In genomic region chr7:153510674-153511073, GRCh38 we compare ENCODE assay signal across 8 cellular contexts.
"Had no signal": no experiment of that assay in that cellular context is flagged by ENCODE, and none has a peak within 500 bp of the region (broad histone marks: within the 10 kb centered on the region; RNA-seq: fewer than 3 reads in every experiment).

No MANE protein-coding gene starts in this region.

- H3K4me3 ChIP-seq: GM23248, HAP-1 had no signal

- DNase-seq: GM23248, GOT3, H7, HFFc6, KBM-7 had no signal

- H3K36me3 ChIP-seq: HAP-1 had no signal

- H3K9ac ChIP-seq: GM23248 had no signal

- H3K9me3 ChIP-seq: HAP-1 had no signal

- H3K4me1 ChIP-seq: HAP-1 had no signal

- FAIRE-seq: HepG2 had no signal

- H3K27ac ChIP-seq: GM23248, HL-60 had no signal
